ENCODE assay signal across 18 cellular contexts in the genomic region with DNA sequence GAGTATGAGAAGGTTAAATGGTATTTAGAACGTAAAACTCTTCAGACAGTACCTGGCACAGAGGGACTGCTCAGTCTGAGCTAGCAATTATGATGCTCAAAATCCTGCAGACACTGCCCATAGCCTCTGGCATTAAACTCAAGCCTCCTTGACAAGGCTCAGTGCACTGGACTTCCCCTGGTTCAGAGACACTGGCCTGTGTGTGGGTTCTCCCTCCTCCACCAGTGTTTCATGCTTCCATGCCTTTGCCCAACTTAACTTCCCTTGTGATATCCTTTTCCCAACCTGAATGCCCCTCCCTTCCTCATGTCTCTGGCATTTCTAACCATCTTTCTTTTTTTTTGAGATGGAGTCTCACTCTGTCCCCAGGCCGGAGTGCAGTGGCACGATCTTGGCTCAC. TPM values are rescaled to one million over a fixed set of nuclear protein-coding genes. Genes with fewer than 3 reads are reported as not detected.
DNase-seq lines count a peak whose midpoint lies in the region; ATAC-seq and TF ChIP-seq lines count a peak whose summit lies in the region.
"Had no signal": no experiment of that assay in that cellular context is flagged by ENCODE, and none has a peak within 500 bp of the region (broad histone marks: within the 10 kb centered on the region; RNA-seq: fewer than 3 reads in every experiment).

No MANE protein-coding gene starts in this region.

- no peak for DNase-seq in CD4-positive, CD25-positive, alpha-beta regulatory T cell
- DNase-seq in Caki2 (ENCODE audit: low read depth) = peak; percentile 54
- no peak for DNase-seq in chondrocyte (ENCODE audit: low spot score)
- DNase-seq in uterus = no peak
- DNase-seq: BE2C; Calu3; DMS53; NCI-H1105 treated with DMSO at 0.1 percent for 48 hours; NCI-H1694 treated with DMSO at 0.1 percent for 48 hours; NCI-H2107; NCI-H226; NK-92 treated with Interleukin-12 subunit alpha and Interleukin-12 subunit beta, amount 100 ng/mL, for 24 hours; SIG-M5 had no signal

- no peaks in the 10 kb centered on the region for H3K27me3 ChIP-seq in CD4-positive, CD25-positive, alpha-beta regulatory T cell (ENCODE audit: control insufficient read depth, insufficient read depth, low read length)
- H3K27me3 ChIP-seq in uterus = no peaks in the 10 kb centered on the region
- H3K27me3 ChIP-seq: BE2C had no signal

- TF ChIP-seq CTCF in chondrocyte (IDR thresholded peaks at IDR 0.05) (no peak), uterus (IDR thresholded peaks at IDR 0.05) (no peak)

- TF ChIP-seq POLR2A in uterus (IDR thresholded peaks at IDR 0.05) = no peak

- ATAC-seq in CD4-positive, CD25-positive, alpha-beta regulatory T cell (ENCODE audit: low read depth in 2 of 2) = no peak
- ATAC-seq in stimulated activated memory B cell treated with anti-CD40 and anti-IgM and Interleukin-4, amounts not matched to agents 10 μg/mL and 1 μg/mL and 100 μg/mL, for 72 hours = no peak
- ATAC-seq in HG03439 (IDR thresholded peaks at IDR 0.05; ENCODE audit: unreplicated experiment) = no peak
- ATAC-seq in GM21367 (IDR thresholded peaks at IDR 0.05; ENCODE audit: unreplicated experiment) = no peak

- H3K4me3 ChIP-seq in CD4-positive, CD25-positive, alpha-beta regulatory T cell (ENCODE audit: low read depth, low read length) = no peak overlapping the region
- H3K4me3 ChIP-seq in uterus = no peak overlapping the region
- H3K4me3 ChIP-seq: HAP-1 had no signal

- H3K36me3 ChIP-seq in CD4-positive, CD25-positive, alpha-beta regulatory T cell (ENCODE audit: control insufficient read depth, insufficient read depth, low read length) = no peaks in the 10 kb centered on the region
- no peaks in the 10 kb centered on the region for H3K36me3 ChIP-seq in uterus
- H3K36me3 ChIP-seq: BE2C had no signal

- peaks cover 17% of the 10 kb centered on the region for H3K36me3 Mint-ChIP-seq in CD4-positive, CD25-positive, alpha-beta regulatory T cell
- peaks cover 44% of the 10 kb centered on the region for H3K36me3 Mint-ChIP-seq in chondrocyte (ENCODE audit: low read depth)
- no peaks in the 10 kb centered on the region for H3K36me3 Mint-ChIP-seq in stimulated activated memory B cell treated with anti-CD40 and anti-IgM and Interleukin-4, amounts not matched to agents 10 μg/mL and 1 μg/mL and 100 μg/mL, for 72 hours
- H3K36me3 Mint-ChIP-seq: IgD-negative memory B cell had no signal

- peak overlapping the region in 3 of 4 donors; percentile 56 to 67 (median 67) for H3K4me3 Mint-ChIP-seq in CD4-positive, CD25-positive, alpha-beta regulatory T cell
- H3K4me3 Mint-ChIP-seq in chondrocyte (ENCODE audit: unreplicated experiment) = no peak overlapping the region
- no peak overlapping the region for H3K4me3 Mint-ChIP-seq in stimulated activated memory B cell treated with anti-CD40 and anti-IgM and Interleukin-4, amounts not matched to agents 10 μg/mL and 1 μg/mL and 100 μg/mL, for 72 hours

- H3K4me1 Mint-ChIP-seq in CD4-positive, CD25-positive, alpha-beta regulatory T cell = peaks cover 6 to 78% (median 50%) of the 10 kb centered on the region in 4 donors
- H3K4me1 Mint-ChIP-seq in chondrocyte (ENCODE audit: low read depth) = peaks cover 10% of the 10 kb centered on the region
- H3K4me1 Mint-ChIP-seq in stimulated activated memory B cell treated with anti-CD40 and anti-IgM and Interleukin-4, amounts not matched to agents 10 μg/mL and 1 μg/mL and 100 μg/mL, for 72 hours = peaks cover 69% of the 10 kb centered on the region

- H3K27ac ChIP-seq in CD4-positive, CD25-positive, alpha-beta regulatory T cell (ENCODE audit: insufficient read depth, low read length, poor library complexity, severe bottlenecking) = no peak overlapping the region
- no peak overlapping the region for H3K27ac ChIP-seq in uterus

- no peaks in the 10 kb centered on the region for H3K27me3 Mint-ChIP-seq in CD4-positive, CD25-positive, alpha-beta regulatory T cell
- no peaks in the 10 kb centered on the region for H3K27me3 Mint-ChIP-seq in chondrocyte (ENCODE audit: low read depth)
- no peaks in the 10 kb centered on the region for H3K27me3 Mint-ChIP-seq in stimulated activated memory B cell treated with anti-CD40 and anti-IgM and Interleukin-4, amounts not matched to agents 10 μg/mL and 1 μg/mL and 100 μg/mL, for 72 hours
- H3K27me3 Mint-ChIP-seq: IgD-negative memory B cell had no signal

- H3K9me3 Mint-ChIP-seq in CD4-positive, CD25-positive, alpha-beta regulatory T cell = no peaks in the 10 kb centered on the region
- no peaks in the 10 kb centered on the region for H3K9me3 Mint-ChIP-seq in chondrocyte (ENCODE audit: low read depth)
- no peaks in the 10 kb centered on the region for H3K9me3 Mint-ChIP-seq in stimulated activated memory B cell treated with anti-CD40 and anti-IgM and Interleukin-4, amounts not matched to agents 10 μg/mL and 1 μg/mL and 100 μg/mL, for 72 hours
- H3K9me3 Mint-ChIP-seq: IgD-negative memory B cell had no signal

- H3K4me1 ChIP-seq in CD4-positive, CD25-positive, alpha-beta regulatory T cell (ENCODE audit: control insufficient read depth, insufficient read depth, low read length, poor library complexity, severe bottlenecking) = peaks cover 59% of the 10 kb centered on the region
- no peaks in the 10 kb centered on the region for H3K4me1 ChIP-seq in uterus
- H3K4me1 ChIP-seq: BE2C, HAP-1 had no signal

- H3K27ac Mint-ChIP-seq in CD4-positive, CD25-positive, alpha-beta regulatory T cell = peak overlapping the region in 2 of 3 donors; percentile 62 to 81
- peak overlapping the region; percentile 18 for H3K27ac Mint-ChIP-seq in chondrocyte (ENCODE audit: unreplicated experiment)
- peak overlapping the region; percentile 12 for H3K27ac Mint-ChIP-seq in stimulated activated memory B cell treated with anti-CD40 and anti-IgM and Interleukin-4, amounts not matched to agents 10 μg/mL and 1 μg/mL and 100 μg/mL, for 72 hours

- intact Hi-C loops in uterus (cut with DNase I; ENCODE audit: low total_unique reads) = no loop called here

- H3K9me3 ChIP-seq in CD4-positive, CD25-positive, alpha-beta regulatory T cell (ENCODE audit: control insufficient read depth in 2 of 2, low read length in 2 of 2) = no peaks in the 10 kb centered on the region
- no peaks in the 10 kb centered on the region for H3K9me3 ChIP-seq in uterus
- H3K9me3 ChIP-seq: BE2C, HAP-1 had no signal

- in situ Hi-C loops in Caki2 (cut with HindIII; ENCODE audit: low pct_unique_long_range_greater_than_20kb, low sequenced_read_pairs) = no loop called here

RNA-seq across cellular contexts. Expression of a gene that starts 9.1 kb away (rescaled TPM):
- total RNA-seq in CD4-positive, CD25-positive, alpha-beta regulatory T cell = 132 TPM
- polyA plus RNA-seq in CD4-positive, CD25-positive, alpha-beta regulatory T cell = 10 to 100 TPM in 2 of 4 donors, 1 to 10 TPM in 2; 9.2 to 15.0 (median 11.9) TPM
- total RNA-seq in Caki2 (2014; rRNA removed; shearing (Covaris generic); ENCODE audit: low replicate concordance) = 74.6 and 77.7 TPM in 2 replicates
- total RNA-seq in chondrocyte = 264 to 272 TPM (median 271 TPM) in 3 replicates
- 100 to 1,000 TPM; 131 to 240 (median 217) TPM for total RNA-seq in uterus

RNA-seq across cellular contexts. Expression of a gene that starts 21.2 kb away (rescaled TPM):
- total RNA-seq in CD4-positive, CD25-positive, alpha-beta regulatory T cell = 34.6 TPM
- 10 to 100 TPM; 64.6 to 84.7 (median 73.1) TPM for polyA plus RNA-seq in CD4-positive, CD25-positive, alpha-beta regulatory T cell
- 90.4 and 96.5 TPM in 2 replicates for total RNA-seq in Caki2 (2014; rRNA removed; shearing (Covaris generic); ENCODE audit: low replicate concordance)
- total RNA-seq in chondrocyte = 26.4 to 32.1 TPM (median 28.1 TPM) in 3 replicates
- 10 to 100 TPM; 12.3 to 42.6 (median 31.6) TPM for total RNA-seq in uterus

RNA-seq across cellular contexts. Expression of a gene that starts 23.2 kb away (rescaled TPM):
- 49.4 TPM for total RNA-seq in CD4-positive, CD25-positive, alpha-beta regulatory T cell
- 100 to 1,000 TPM in 3 of 4 donors, 10 to 100 TPM in 1; 77.1 to 158 (median 115) TPM for polyA plus RNA-seq in CD4-positive, CD25-positive, alpha-beta regulatory T cell
- 18.4 and 53.5 TPM in 2 replicates for total RNA-seq in Caki2 (2014; rRNA removed; shearing (Covaris generic); ENCODE audit: low replicate concordance)
- total RNA-seq in chondrocyte = 84.8 to 91.9 TPM (median 86.8 TPM) in 3 replicates
- total RNA-seq in uterus = 10 to 100 TPM; 13.9 to 83.0 (median 40.8) TPM

RNA-seq across cellular contexts. Expression of a gene that starts 24.2 kb away (rescaled TPM):
- 59.0 TPM for total RNA-seq in CD4-positive, CD25-positive, alpha-beta regulatory T cell
- 10 to 100 TPM; 24.3 to 31.2 (median 29.0) TPM for polyA plus RNA-seq in CD4-positive, CD25-positive, alpha-beta regulatory T cell
- 42.2 and 58.0 TPM in 2 replicates for total RNA-seq in Caki2 (2014; rRNA removed; shearing (Covaris generic); ENCODE audit: low replicate concordance)
- 108 to 123 TPM (median 120 TPM) in 3 replicates for total RNA-seq in chondrocyte
- total RNA-seq in uterus = 100 to 1,000 TPM in 1 of 4 donors, 10 to 100 TPM in 3; 28.8 to 101 (median 70.1) TPM

RNA-seq across cellular contexts. Expression of a gene that starts 26.8 kb away (rescaled TPM):
- 143 TPM for total RNA-seq in CD4-positive, CD25-positive, alpha-beta regulatory T cell
- polyA plus RNA-seq in CD4-positive, CD25-positive, alpha-beta regulatory T cell = 10 to 100 TPM in 1 of 4 donors, 1 to 10 TPM in 3; 7.8 to 11.6 (median 8.7) TPM
- 35.3 and 39.2 TPM in 2 replicates for total RNA-seq in Caki2 (2014; rRNA removed; shearing (Covaris generic); ENCODE audit: low replicate concordance)
- total RNA-seq in chondrocyte (28.1 to 82.0 TPM (median 81.3 TPM) in 3 replicates), uterus (100 to 1,000 TPM in 1 of 4 donors, 10 to 100 TPM in 3; 44.2 to 159 (median 69.5) TPM)

Comparison
In these comparisons a context has a peak if more than half of its experiments do, and no peak if none do; other contexts are left out.
1. H3K27ac Mint-ChIP-seq: peak in every context shown above with its lines; median percentile 72 in CD4-positive, CD25-positive, alpha-beta regulatory T cell; 18 in chondrocyte; 12 in stimulated activated memory B cell treated with anti-CD40 and anti-IgM and Interleukin-4, amounts not matched to agents 10 μg/mL and 1 μg/mL and 100 μg/mL, for 72 hours.
2. H3K4me3 Mint-ChIP-seq: peak in CD4-positive, CD25-positive, alpha-beta regulatory T cell (3 of 4); none in chondrocyte (single experiment) and stimulated activated memory B cell treated with anti-CD40 and anti-IgM and Interleukin-4, amounts not matched to agents 10 μg/mL and 1 μg/mL and 100 μg/mL, for 72 hours (single experiment).